In genomic region chr14:89137514-89138163, GRCh38 we compare ENCODE assay signal across 11 cellular contexts.
DNase-seq lines count a peak whose midpoint lies in the region; ATAC-seq and TF ChIP-seq lines count a peak whose summit lies in the region.
"Had no signal": no experiment of that assay in that cellular context is flagged by ENCODE, and none has a peak within 500 bp of the region (broad histone marks: within the 10 kb centered on the region; RNA-seq: fewer than 3 reads in every experiment).

No MANE protein-coding gene starts in this region.

- no peak overlapping the region for H3K4me3 ChIP-seq in foreskin fibroblast (ENCODE audit: low read depth in 1 of 2, low read length in 2 of 2)
- H3K4me3 ChIP-seq: right lobe of liver had no signal

- no peak overlapping the region for H3K27ac Mint-ChIP-seq in activated naive CD8-positive, alpha-beta T cell treated with anti-CD3 and anti-CD28 coated beads, Interleukin-2, amount 50 U/mL, for 24 hours
- no peak overlapping the region for H3K27ac Mint-ChIP-seq in activated T-helper 17 cell treated with anti-CD3 and anti-CD28 coated beads, Interleukin-2, amount 50 U/mL, for 72 hours

- DNase-seq in HK-2 (ENCODE audit: unreplicated experiment) = peak; percentile 93
- peak; percentile 29 for DNase-seq in UCSD-AML1 (lab: John Stamatoyannopoulos, UW; ENCODE audit: unreplicated experiment)
- peak; percentile 97 to 99 for DNase-seq in foreskin fibroblast
- peak; percentile 40 for DNase-seq in smooth muscle cell of the brain vasculature (ENCODE audit: low read depth, low spot score)
- no peak for DNase-seq in Ammon's horn (ENCODE audit: low spot score)
- no peak for DNase-seq in activated naive CD8-positive, alpha-beta T cell treated with anti-CD3 and anti-CD28 coated beads, Interleukin-2, amount 50 U/mL, for 24 hours
- no peak for DNase-seq in mesenteric fat pad (ENCODE audit: low spot score)
- DNase-seq: glutamatergic neuron, NCI-H345 had no signal

- H3K4me3 Mint-ChIP-seq in activated naive CD8-positive, alpha-beta T cell treated with anti-CD3 and anti-CD28 coated beads, Interleukin-2, amount 50 U/mL, for 24 hours = no peak overlapping the region
- no peak overlapping the region for H3K4me3 Mint-ChIP-seq in activated T-helper 17 cell treated with anti-CD3 and anti-CD28 coated beads, Interleukin-2, amount 50 U/mL, for 72 hours

- peaks cover 21% of the 10 kb centered on the region for H3K9me3 Mint-ChIP-seq in activated naive CD8-positive, alpha-beta T cell treated with anti-CD3 and anti-CD28 coated beads, Interleukin-2, amount 50 U/mL, for 24 hours
- peaks cover 13% of the 10 kb centered on the region for H3K9me3 Mint-ChIP-seq in activated T-helper 17 cell treated with anti-CD3 and anti-CD28 coated beads, Interleukin-2, amount 50 U/mL, for 72 hours

- no peak for ATAC-seq in activated naive CD8-positive, alpha-beta T cell treated with anti-CD3 and anti-CD28 coated beads, Interleukin-2, amount 50 U/mL, for 24 hours
- no peak for ATAC-seq in activated T-helper 17 cell treated with anti-CD3 and anti-CD28 coated beads, Interleukin-2, amount 50 U/mL, for 72 hours (replicated peaks)

- no peaks in the 10 kb centered on the region for H3K4me1 Mint-ChIP-seq in activated naive CD8-positive, alpha-beta T cell treated with anti-CD3 and anti-CD28 coated beads, Interleukin-2, amount 50 U/mL, for 24 hours
- no peaks in the 10 kb centered on the region for H3K4me1 Mint-ChIP-seq in activated T-helper 17 cell treated with anti-CD3 and anti-CD28 coated beads, Interleukin-2, amount 50 U/mL, for 72 hours

- TF ChIP-seq CTCF in foreskin fibroblast (IDR thresholded peaks at IDR 0.05; ENCODE audit: low read depth, low read length) = no peak

- H3K36me3 Mint-ChIP-seq in activated naive CD8-positive, alpha-beta T cell treated with anti-CD3 and anti-CD28 coated beads, Interleukin-2, amount 50 U/mL, for 24 hours (ENCODE audit: low read depth) = no peaks in the 10 kb centered on the region
- H3K36me3 Mint-ChIP-seq in activated T-helper 17 cell treated with anti-CD3 and anti-CD28 coated beads, Interleukin-2, amount 50 U/mL, for 72 hours (ENCODE audit: low read depth) = no peaks in the 10 kb centered on the region

- no peaks in the 10 kb centered on the region for H3K27me3 Mint-ChIP-seq in activated naive CD8-positive, alpha-beta T cell treated with anti-CD3 and anti-CD28 coated beads, Interleukin-2, amount 50 U/mL, for 24 hours
- H3K27me3 Mint-ChIP-seq in activated T-helper 17 cell treated with anti-CD3 and anti-CD28 coated beads, Interleukin-2, amount 50 U/mL, for 72 hours = no peaks in the 10 kb centered on the region

Comparison
In these comparisons a context has a peak if more than half of its experiments do, and no peak if none do; other contexts are left out.
1. DNase-seq: peak in HK-2 (single experiment), UCSD-AML1 (single experiment), foreskin fibroblast (2 of 2) and smooth muscle cell of the brain vasculature (single experiment); none in Ammon's horn (single experiment), activated naive CD8-positive, alpha-beta T cell treated with anti-CD3 and anti-CD28 coated beads, Interleukin-2, amount 50 U/mL, for 24 hours (single experiment) and mesenteric fat pad (single experiment).